In the genomic region with DNA sequence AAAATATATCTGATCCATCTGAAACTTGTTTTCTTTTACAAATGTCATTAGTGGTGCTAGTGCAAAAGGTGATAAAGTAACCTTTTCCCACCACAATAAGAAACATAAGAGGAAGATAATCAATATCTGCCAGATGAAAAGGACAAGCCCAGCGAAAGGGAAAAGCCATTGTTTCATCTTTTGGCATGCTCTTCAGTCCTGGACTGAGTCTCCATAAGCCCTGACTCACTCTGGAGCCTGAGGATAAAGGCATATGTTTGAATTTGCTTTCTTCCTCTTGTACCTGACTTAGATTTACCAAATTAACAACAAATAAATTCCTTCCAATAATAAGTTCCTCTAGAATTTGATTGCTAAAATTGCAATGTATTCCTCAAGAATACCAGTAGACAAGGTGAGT, we compare ENCODE assay signal across 1 cellular context.
TF ChIP-seq lines count a peak whose summit lies in the region.

No MANE protein-coding gene starts in this region.

TF ChIP-seq in IMR-90, 13 proteins besides CTCF, POLR2A, EP300 and RAD21 (continued from another document):
- TF ChIP-seq, protein P1, sequence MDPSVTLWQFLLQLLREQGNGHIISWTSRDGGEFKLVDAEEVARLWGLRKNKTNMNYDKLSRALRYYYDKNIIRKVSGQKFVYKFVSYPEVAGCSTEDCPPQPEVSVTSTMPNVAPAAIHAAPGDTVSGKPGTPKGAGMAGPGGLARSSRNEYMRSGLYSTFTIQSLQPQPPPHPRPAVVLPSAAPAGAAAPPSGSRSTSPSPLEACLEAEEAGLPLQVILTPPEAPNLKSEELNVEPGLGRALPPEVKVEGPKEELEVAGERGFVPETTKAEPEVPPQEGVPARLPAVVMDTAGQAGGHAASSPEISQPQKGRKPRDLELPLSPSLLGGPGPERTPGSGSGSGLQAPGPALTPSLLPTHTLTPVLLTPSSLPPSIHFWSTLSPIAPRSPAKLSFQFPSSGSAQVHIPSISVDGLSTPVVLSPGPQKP (IDR thresholded peaks at IDR 0.05; ENCODE audit: borderline replicate concordance, low read depth, low read length) = no peak
TF ChIP-seq in IMR-90: peak in this region for 0.
